25 cellular contexts compared by ENCODE assay signal in the genomic region with DNA sequence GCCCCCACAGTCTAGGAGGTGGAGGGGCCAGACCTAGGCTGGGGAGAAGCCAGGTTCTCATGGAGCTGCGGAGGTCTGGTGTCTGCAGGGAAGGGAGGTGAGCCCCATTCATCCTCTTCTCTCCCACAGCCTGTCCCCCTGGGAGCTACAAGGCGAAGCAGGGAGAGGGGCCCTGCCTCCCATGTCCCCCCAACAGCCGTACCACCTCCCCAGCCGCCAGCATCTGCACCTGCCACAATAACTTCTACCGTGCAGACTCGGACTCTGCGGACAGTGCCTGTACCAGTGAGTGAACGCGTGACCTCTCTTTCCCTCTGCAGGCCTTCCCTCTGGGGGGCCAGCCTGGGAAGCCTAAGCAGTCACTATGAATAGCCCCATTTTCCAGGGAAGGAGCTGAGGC. TPM values are rescaled to one million over a fixed set of nuclear protein-coding genes. Genes with fewer than 3 reads are reported as not detected.
"Had no signal": no experiment of that assay in that cellular context is flagged by ENCODE, and none has a peak within 500 bp of the region (broad histone marks: within the 10 kb centered on the region; RNA-seq: fewer than 3 reads in every experiment).

No MANE protein-coding gene starts in this region.

- DNase-seq: activated CD4-positive, alpha-beta T cell treated with anti-CD3 and anti-CD28 coated beads for 4 hours; activated CD8-positive, alpha-beta memory T cell treated with anti-CD3 and anti-CD28 coated beads, Interleukin-2, amount 50 U/mL, for 48 hours; activated CD8-positive, alpha-beta T cell treated with anti-CD3 and anti-CD28 coated beads, Interleukin-2, amount 10 ng/mL, durations not matched to agents 7 days and 5 days; activated T-cell treated with anti-CD3 and anti-CD28 coated beads, Interleukin-2, amount 50 U/mL, for 1 hour; aorta; Karpas-422; MM.1S; NCI-H1417; NCI-H1694; NCI-H2029; NCI-H2107; NCI-H2171 treated with DMSO at 0.1 percent for 48 hours; NCI-H226; NCI-H510A; NCI-H526 treated with DMSO at 0.1 percent for 48 hours; NCI-H82; OCI-M1; Right ventricle myocardium superior; RPMI8226; SJCRH30; SW 1271 had no signal

- H3K27me3 ChIP-seq: SJCRH30 had no signal

- H3K9me3 ChIP-seq: SJCRH30, SK-N-SH had no signal

- H3K4me3 ChIP-seq: K562, SJCRH30 had no signal

- H3K9ac ChIP-seq: SK-N-SH had no signal

- ATAC-seq: activated CD4-positive, CD25-positive, alpha-beta regulatory T cell treated with anti-CD3 and anti-CD28 coated beads, Interleukin-2, amount 50 U/mL, for 24 hours; Panc1 had no signal

- H3K27ac ChIP-seq: SJCRH30 had no signal

RNA-seq across cellular contexts. Expression of a gene that starts 14.1 kb away (rescaled TPM):
- total RNA-seq: K562 had no signal
- polyA plus RNA-seq: K562 had no signal
